In genomic region chr19:43005841-43006240, GRCh38 we compare ENCODE assay signal across 25 cellular contexts. TPM values are rescaled to one million over a fixed set of nuclear protein-coding genes. Genes with fewer than 3 reads are reported as not detected.
"Had no signal": no experiment of that assay in that cellular context is flagged by ENCODE, and none has a peak within 500 bp of the region (broad histone marks: within the 10 kb centered on the region; RNA-seq: fewer than 3 reads in every experiment).

No MANE protein-coding gene starts in this region.

RNA-seq across cellular contexts. Expression of gene PSG11, which starts 20.4 kb away (rescaled TPM):
- total RNA-seq: naive thymus-derived CD8-positive, alpha-beta T cell; natural killer cell; natural killer cell treated with Interleukin-12 subunit alpha and Interleukin-12 subunit beta and Interleukin-15 and Interleukin-18, amount 100 ng/mL, for 72 hours; neural crest cell; occipital lobe; omental fat pad; osteoblast; osteocyte; ovary; pancreas; posterior vena cava; progenitor cell of endocrine pancreas; prostate gland; psoas muscle; pulmonary artery endothelial cell; renal cortical epithelial cell; right atrium auricular region; right cardiac atrium; right lobe of liver; sciatic nerve; sigmoid colon; smooth muscle cell; spleen had no signal
- polyA plus RNA-seq: naive thymus-derived CD8-positive, alpha-beta T cell; neural cell; ovary; pancreas; right cardiac atrium; sigmoid colon; small intestine; smooth muscle cell; spleen had no signal
